ENCODE assay signal across 13 cellular contexts in the genomic region with DNA sequence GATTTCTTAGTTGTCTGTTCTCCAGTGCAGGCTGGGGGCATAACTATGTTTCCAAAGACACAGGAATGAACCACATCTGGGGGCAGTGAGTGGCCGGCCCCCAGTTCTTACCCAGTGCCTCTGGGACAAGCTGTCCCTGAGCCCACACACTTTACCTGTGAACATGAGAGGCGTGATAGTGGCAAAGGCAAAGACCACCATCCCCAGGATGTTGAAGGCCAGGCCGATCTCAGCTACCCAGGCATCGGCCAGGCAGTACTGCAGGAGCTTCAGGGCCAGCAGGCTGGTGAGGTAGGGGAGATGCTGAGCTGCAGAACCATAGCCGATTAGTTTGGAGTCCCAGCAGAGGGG. TPM values are rescaled to one million over a fixed set of nuclear protein-coding genes. Genes with fewer than 3 reads are reported as not detected.
A peak's percentile ranks its signal among the peaks of the same experiment; 100 is the strongest.
DNase-seq lines count a peak whose midpoint lies in the region; ATAC-seq and TF ChIP-seq lines count a peak whose summit lies in the region.
"Had no signal": no experiment of that assay in that cellular context is flagged by ENCODE, and none has a peak within 500 bp of the region (broad histone marks: within the 10 kb centered on the region; RNA-seq: fewer than 3 reads in every experiment).

No MANE protein-coding gene starts in this region.

- no peaks in the 10 kb centered on the region for H3K36me3 Mint-ChIP-seq in CD4-positive, alpha-beta T cell (ENCODE audit: low read depth)
- peaks cover 48% of the 10 kb centered on the region for H3K36me3 Mint-ChIP-seq in dendritic cell treated with granulocyte-macrophage colony-stimulating factor and Interleukin-4, amounts not matched to agents 40 ng/mL and 50 ng/mL, for 4 days (ENCODE audit: low read depth)
- peaks cover 2% of the 10 kb centered on the region for H3K36me3 Mint-ChIP-seq in neural crest cell (ENCODE audit: low read depth)

- intact Hi-C loops in CD4-positive, alpha-beta T cell (cut with DNase I, micrococcal nuclease) = no loop called here
- intact Hi-C loops in dendritic cell treated with granulocyte-macrophage colony-stimulating factor and Interleukin-4, amounts not matched to agents 40 ng/mL and 50 ng/mL, for 4 days (cut with micrococcal nuclease) = loop anchor here (10.0 kb wide), 1 partner anchor 170 kb away; no protein-coding TSS in a partner anchor

- CTCF ChIA-PET in CD4-positive, alpha-beta T cell (lab: Charles Lee) = interaction anchor here (4.4 kb wide), 1 partner anchor 12 kb away, joined by 14 read pairs; no protein-coding TSS in a partner anchor
- CTCF ChIA-PET in RWPE1 (lab: Yijun Ruan, JAX) = interaction anchor here (1.7 kb wide), 1 partner anchor 12 kb away, joined by 6 read pairs; no protein-coding TSS in a partner anchor

- H3K4me1 Mint-ChIP-seq in CD4-positive, alpha-beta T cell (ENCODE audit: low read depth) = peaks cover 5% of the 10 kb centered on the region
- H3K4me1 Mint-ChIP-seq in dendritic cell treated with granulocyte-macrophage colony-stimulating factor and Interleukin-4, amounts not matched to agents 40 ng/mL and 50 ng/mL, for 4 days (ENCODE audit: low read depth) = peaks cover 66% of the 10 kb centered on the region
- peaks cover 20% of the 10 kb centered on the region for H3K4me1 Mint-ChIP-seq in neural crest cell

- H3K4me3 ChIP-seq in H7 (ENCODE audit: insufficient read depth, low read depth, low read length) = no peak overlapping the region

- peaks cover 23% of the 10 kb centered on the region for H3K27me3 Mint-ChIP-seq in CD4-positive, alpha-beta T cell
- H3K27me3 Mint-ChIP-seq in dendritic cell treated with granulocyte-macrophage colony-stimulating factor and Interleukin-4, amounts not matched to agents 40 ng/mL and 50 ng/mL, for 4 days = peaks cover 7% of the 10 kb centered on the region
- H3K27me3 Mint-ChIP-seq in neural crest cell (ENCODE audit: low read depth) = peaks cover 23% of the 10 kb centered on the region

- no peak overlapping the region for H3K27ac ChIP-seq in CD4-positive, alpha-beta T cell (ENCODE audit: low read depth, low read length)
- H3K27ac ChIP-seq in RWPE1 = peak overlapping the region; percentile 90

- POLR2A ChIA-PET in CD4-positive, alpha-beta T cell (lab: Charles Lee) = interaction anchor here (1.1 to 2.5 kb wide), 2 partner anchors 12 to 19 kb away, joined by 5 to 8 read pairs; no protein-coding TSS in a partner anchor
- POLR2A ChIA-PET in RWPE1 (lab: Yijun Ruan, JAX; ENCODE audit: low non-redundant PET) = no interaction called here

- H3K27me3 ChIP-seq in CD4-positive, alpha-beta T cell (ENCODE audit: control insufficient read depth, insufficient read depth, low read length) = peaks cover 5% of the 10 kb centered on the region
- peaks cover 3% of the 10 kb centered on the region; the same call in 1 of the 2 replicates for H3K27me3 ChIP-seq in H7 (ENCODE audit: control insufficient read depth, insufficient read depth, low read length)
- H3K27me3 ChIP-seq: heart right ventricle had no signal

- peak overlapping the region; percentile 57 for H3K4me3 Mint-ChIP-seq in CD4-positive, alpha-beta T cell
- peak overlapping the region; percentile 86 for H3K4me3 Mint-ChIP-seq in dendritic cell treated with granulocyte-macrophage colony-stimulating factor and Interleukin-4, amounts not matched to agents 40 ng/mL and 50 ng/mL, for 4 days
- H3K4me3 Mint-ChIP-seq in neural crest cell = peak overlapping the region; percentile 94

- H3K27ac Mint-ChIP-seq in CD4-positive, alpha-beta T cell = no peak overlapping the region
- H3K27ac Mint-ChIP-seq in dendritic cell treated with granulocyte-macrophage colony-stimulating factor and Interleukin-4, amounts not matched to agents 40 ng/mL and 50 ng/mL, for 4 days = peak overlapping the region; percentile 74
- no peak overlapping the region for H3K27ac Mint-ChIP-seq in neural crest cell (ENCODE audit: unreplicated experiment)

- no peaks in the 10 kb centered on the region for H3K9me3 ChIP-seq in CD4-positive, alpha-beta T cell (ENCODE audit: control insufficient read depth, low read length)
- H3K9me3 ChIP-seq: heart right ventricle had no signal

- peaks cover 1% of the 10 kb centered on the region for H3K36me3 ChIP-seq in H7 (replicated peaks; ENCODE audit: control insufficient read depth, insufficient read depth, low read length)

- DNase-seq in CD4-positive, alpha-beta T cell = no peak
- no peak for DNase-seq in RWPE1 (ENCODE audit: low spot score)
- DNase-seq in neural crest cell (ENCODE audit: low read depth, low spot score) = no peak
- no peak for DNase-seq in NK-92 (lab: John Stamatoyannopoulos, UW; ENCODE audit: unreplicated experiment)
- no peak for DNase-seq in NCI-H2196 treated with DMSO at 0.1 percent for 48 hours (lab: John Stamatoyannopoulos, UW; ENCODE audit: unreplicated experiment)
- no peak for DNase-seq in NOMO-1 treated with dmso at 0.1 percent for 144 hours (lab: John Stamatoyannopoulos, UW; ENCODE audit: unreplicated experiment)
- no peak for DNase-seq in H7
- DNase-seq: activated CD4-positive, alpha-beta T cell treated with anti-CD3 and anti-CD28 coated beads, Interleukin-2, amount 50 U/mL, for 4 hours; heart right ventricle; NCI-H2029 treated with DMSO at 0.1 percent for 48 hours had no signal

- TF ChIP-seq CTCF in CD4-positive, alpha-beta T cell (IDR thresholded peaks at IDR 0.05) = no peak
- TF ChIP-seq CTCF in RWPE1 (conservative IDR thresholded peaks at IDR 0.05; ENCODE audit: low read depth) (no peak), neural crest cell (conservative IDR thresholded peaks at IDR 0.05) (no peak)

- no peaks in the 10 kb centered on the region for H3K9me3 Mint-ChIP-seq in CD4-positive, alpha-beta T cell
- no peaks in the 10 kb centered on the region for H3K9me3 Mint-ChIP-seq in dendritic cell treated with granulocyte-macrophage colony-stimulating factor and Interleukin-4, amounts not matched to agents 40 ng/mL and 50 ng/mL, for 4 days
- no peaks in the 10 kb centered on the region for H3K9me3 Mint-ChIP-seq in neural crest cell

- ATAC-seq in CD4-positive, alpha-beta T cell (ENCODE audit: poor library complexity) = no peak

RNA-seq across cellular contexts. Expression of a gene that starts 1.6 kb away (rescaled TPM):
- under 1 TPM; 0.44 to 0.45 TPM for total RNA-seq in CD4-positive, alpha-beta T cell
- 16.8 and 17.5 TPM in 2 replicates for total RNA-seq in neural crest cell
- 5.7 and 6.7 TPM in 2 replicates for total RNA-seq in H7 (2014; rRNA removed; shearing (Covaris generic))

RNA-seq across cellular contexts. Expression of a gene that starts 32.9 kb away (rescaled TPM):
- 10 to 100 TPM; 12.5 to 15.4 TPM for total RNA-seq in CD4-positive, alpha-beta T cell
- total RNA-seq in neural crest cell = 47.5 and 52.5 TPM in 2 replicates
- total RNA-seq in H7 (2014; rRNA removed; shearing (Covaris generic)) = 0.62 and 1.7 TPM in 2 replicates

RNA-seq across cellular contexts. Expression of a gene that starts 34.3 kb away (rescaled TPM):
- total RNA-seq in CD4-positive, alpha-beta T cell = under 1 TPM; 0.16 to 0.17 TPM
- total RNA-seq in neural crest cell = 0.40 and 0.68 TPM in 2 replicates
- total RNA-seq in H7 (2014; rRNA removed; shearing (Covaris generic)) = 0.04 and 0.14 TPM in 2 replicates

RNA-seq across cellular contexts. Expression of a gene that starts 39.4 kb away (rescaled TPM):
- not detected for total RNA-seq in CD4-positive, alpha-beta T cell
- total RNA-seq in neural crest cell = not detected in 2 replicates
- total RNA-seq in H7 (2014; rRNA removed; shearing (Covaris generic)) = not detected in 2 replicates
- total RNA-seq: heart right ventricle, left lobe of liver, OCI-LY7 had no signal

RNA-seq across cellular contexts. Expression of a gene that starts 47.1 kb away (rescaled TPM):
- total RNA-seq in CD4-positive, alpha-beta T cell = 10 to 100 TPM; 22.1 to 23.9 TPM
- total RNA-seq in neural crest cell = 75.5 and 78.2 TPM in 2 replicates
- 115 and 130 TPM in 2 replicates for total RNA-seq in H7 (2014; rRNA removed; shearing (Covaris generic))
